Comparison of ENCODE assay signal across 10 cellular contexts in genomic region chr1:209808059-209808494, GRCh38. TPM values are rescaled to one million over a fixed set of nuclear protein-coding genes. Genes with fewer than 3 reads are reported as not detected.
DNase-seq lines count a peak whose midpoint lies in the region; ATAC-seq and TF ChIP-seq lines count a peak whose summit lies in the region.
"Had no signal": no experiment of that assay in that cellular context is flagged by ENCODE, and none has a peak within 500 bp of the region (broad histone marks: within the 10 kb centered on the region; RNA-seq: fewer than 3 reads in every experiment).

No MANE protein-coding gene starts in this region.

- TF ChIP-seq CTCF in GM10266 (IDR thresholded peaks at IDR 0.05; ENCODE audit: control insufficient read depth, insufficient read depth, low read depth, missing control alignments), result no peak

- intact Hi-C loops in naive thymus-derived CD4-positive, alpha-beta T cell (cut with micrococcal nuclease), result no loop called here
- intact Hi-C loops in activated CD4-positive, alpha-beta memory T cell treated with anti-CD3 and anti-CD28 coated beads for 36 hours (cut with micrococcal nuclease), result no loop called here

- H3K36me3 ChIP-seq in naive thymus-derived CD4-positive, alpha-beta T cell (ENCODE audit: control insufficient read depth in 2 of 3, insufficient read depth in 3 of 3, low read length in 3 of 3), result no peaks in the 10 kb centered on the region
- H3K36me3 ChIP-seq: vagina had no signal

- H3K4me1 ChIP-seq in naive thymus-derived CD4-positive, alpha-beta T cell (ENCODE audit: control insufficient read depth in 2 of 2, insufficient read depth in 2 of 2, low read length in 2 of 2), result peaks cover 0 to 6% of the 10 kb centered on the region in 2 donors

- H3K27me3 Mint-ChIP-seq in naive thymus-derived CD4-positive, alpha-beta T cell, result peaks cover 0 to 16% (median 0%) of the 10 kb centered on the region in 5 donors
- H3K27me3 Mint-ChIP-seq in activated CD4-positive, alpha-beta memory T cell treated with anti-CD3 and anti-CD28 coated beads for 36 hours, result peaks cover 5% of the 10 kb centered on the region

- CTCF ChIA-PET in naive thymus-derived CD4-positive, alpha-beta T cell (lab: Charles Lee), result interaction anchor here (0.7 to 1.6 kb wide), 2 partner anchors 14 to 1965 kb away, joined by 4 to 5 read pairs; no protein-coding TSS in a partner anchor
- CTCF ChIA-PET in activated CD4-positive, alpha-beta memory T cell treated with anti-CD3 and anti-CD28 coated beads for 36 hours (lab: Charles Lee), result interaction anchor here (5.4 kb wide), 1 partner anchor 15 kb away, joined by 52 read pairs; no protein-coding TSS in a partner anchor

- peaks cover 0 to 4% (median 0%) of the 10 kb centered on the region in 5 donors for H3K36me3 Mint-ChIP-seq in naive thymus-derived CD4-positive, alpha-beta T cell
- H3K36me3 Mint-ChIP-seq in activated CD4-positive, alpha-beta memory T cell treated with anti-CD3 and anti-CD28 coated beads for 36 hours, result no peaks in the 10 kb centered on the region
- H3K36me3 Mint-ChIP-seq: naive B cell had no signal

- H3K27ac Mint-ChIP-seq in naive thymus-derived CD4-positive, alpha-beta T cell, result no peak overlapping the region
- H3K27ac Mint-ChIP-seq in activated CD4-positive, alpha-beta memory T cell treated with anti-CD3 and anti-CD28 coated beads for 36 hours, result no peak overlapping the region

- H3K27ac ChIP-seq in naive thymus-derived CD4-positive, alpha-beta T cell (ENCODE audit: low read depth, low read length), result no peak overlapping the region
- H3K27ac ChIP-seq: vagina had no signal

- no peaks in the 10 kb centered on the region for H3K27me3 ChIP-seq in naive thymus-derived CD4-positive, alpha-beta T cell (ENCODE audit: control insufficient read depth in 2 of 2, insufficient read depth in 2 of 2, low read length in 2 of 2)
- H3K27me3 ChIP-seq: vagina had no signal

- H3K4me3 ChIP-seq in naive thymus-derived CD4-positive, alpha-beta T cell (ENCODE audit: low read length), result no peak overlapping the region
- H3K4me3 ChIP-seq: vagina had no signal

- ATAC-seq in naive thymus-derived CD4-positive, alpha-beta T cell, result no peak

- POLR2A ChIA-PET in naive thymus-derived CD4-positive, alpha-beta T cell (lab: Charles Lee), result no interaction called here
- POLR2A ChIA-PET in activated CD4-positive, alpha-beta memory T cell treated with anti-CD3 and anti-CD28 coated beads for 36 hours (lab: Charles Lee), result interaction anchor here (0.6 kb wide), 2 partner anchors 414 to 959 kb away, joined by 3 to 4 read pairs; no protein-coding TSS in a partner anchor

- DNase-seq in COLO668 (lab: John Stamatoyannopoulos, UW; ENCODE audit: unreplicated experiment) (peak; percentile 95), NCI-H1105 treated with DMSO at 0.1 percent for 48 hours (lab: John Stamatoyannopoulos, UW) (peak; percentile 64), amniotic stem cell (lab: John Stamatoyannopoulos, UW) (peak; percentile 70), iris pigment epithelial cell (ENCODE audit: low read depth) (peak; percentile 98), OCI-M2 (lab: John Stamatoyannopoulos, UW; ENCODE audit: unreplicated experiment) (no peak), GM10266 (ENCODE audit: extremely low spot score) (no peak)
- no peak for DNase-seq in naive thymus-derived CD4-positive, alpha-beta T cell
- no peak for DNase-seq in activated CD4-positive, alpha-beta memory T cell treated with anti-CD3 and anti-CD28 coated beads for 36 hours
- DNase-seq: naive B cell had no signal

- peaks cover 0 to 4% (median 0%) of the 10 kb centered on the region in 11 donors for H3K9me3 Mint-ChIP-seq in naive thymus-derived CD4-positive, alpha-beta T cell
- H3K9me3 Mint-ChIP-seq in activated CD4-positive, alpha-beta memory T cell treated with anti-CD3 and anti-CD28 coated beads for 36 hours, result no peaks in the 10 kb centered on the region
- H3K9me3 Mint-ChIP-seq: naive B cell had no signal

- H3K9me3 ChIP-seq in naive thymus-derived CD4-positive, alpha-beta T cell (ENCODE audit: control insufficient read depth in 2 of 3, low read length in 3 of 3), result no peaks in the 10 kb centered on the region
- H3K9me3 ChIP-seq: vagina had no signal

- peaks cover 0 to 12% (median 9%) of the 10 kb centered on the region in 7 donors for H3K4me1 Mint-ChIP-seq in naive thymus-derived CD4-positive, alpha-beta T cell
- H3K4me1 Mint-ChIP-seq in activated CD4-positive, alpha-beta memory T cell treated with anti-CD3 and anti-CD28 coated beads for 36 hours (ENCODE audit: low read depth), result peaks cover 9% of the 10 kb centered on the region

- H3K4me3 Mint-ChIP-seq in naive thymus-derived CD4-positive, alpha-beta T cell, result no peak overlapping the region
- no peak overlapping the region for H3K4me3 Mint-ChIP-seq in activated CD4-positive, alpha-beta memory T cell treated with anti-CD3 and anti-CD28 coated beads for 36 hours
- H3K4me3 Mint-ChIP-seq: naive B cell had no signal

RNA-seq across cellular contexts. Expression of gene IRF6, which starts 2.1 kb away (rescaled TPM):
- 1 to 10 TPM in 2 of 5 experiments, under 1 TPM in 2, not detected in 1; 0.30 to 2.3 (median 0.97) TPM for total RNA-seq in naive thymus-derived CD4-positive, alpha-beta T cell
- polyA plus RNA-seq in naive thymus-derived CD4-positive, alpha-beta T cell, result 1 to 10 TPM in 1 of 2 donors, under 1 TPM in 1; 0.41 to 1.6 TPM
- total RNA-seq in activated CD4-positive, alpha-beta memory T cell treated with anti-CD3 and anti-CD28 coated beads for 36 hours, result under 1 TPM; 0.07 to 0.31 TPM

RNA-seq across cellular contexts. Expression of gene UTP25, which starts 19.7 kb away (rescaled TPM):
- total RNA-seq in naive thymus-derived CD4-positive, alpha-beta T cell, result 10 to 100 TPM in 3 of 5 experiments, 1 to 10 TPM in 2; 6.0 to 16.3 (median 12.7) TPM
- polyA plus RNA-seq in naive thymus-derived CD4-positive, alpha-beta T cell, result 1 to 10 TPM; 3.2 to 8.0 TPM
- total RNA-seq in activated CD4-positive, alpha-beta memory T cell treated with anti-CD3 and anti-CD28 coated beads for 36 hours, result 1 to 10 TPM; 6.6 to 7.1 TPM

RNA-seq across cellular contexts. Expression of gene C1orf74, which starts 23.7 kb away (rescaled TPM):
- total RNA-seq in naive thymus-derived CD4-positive, alpha-beta T cell, result 1 to 10 TPM in 3 of 5 experiments, under 1 TPM in 2; 0.51 to 1.5 (median 1.3) TPM
- under 1 TPM; 0.31 to 0.45 TPM for polyA plus RNA-seq in naive thymus-derived CD4-positive, alpha-beta T cell
- 1 to 10 TPM; 3.5 to 3.9 TPM for total RNA-seq in activated CD4-positive, alpha-beta memory T cell treated with anti-CD3 and anti-CD28 coated beads for 36 hours

RNA-seq across cellular contexts. Expression of gene TRAF3IP3, which starts 52.2 kb away (rescaled TPM):
- 100 to 1,000 TPM; 303 to 746 (median 450) TPM for total RNA-seq in naive thymus-derived CD4-positive, alpha-beta T cell
- 100 to 1,000 TPM; 446 to 613 TPM for polyA plus RNA-seq in naive thymus-derived CD4-positive, alpha-beta T cell
- total RNA-seq in activated CD4-positive, alpha-beta memory T cell treated with anti-CD3 and anti-CD28 coated beads for 36 hours, result 100 to 1,000 TPM; 212 to 217 TPM

Comparison
In these comparisons a context has a peak if more than half of its experiments do, and no peak if none do; other contexts are left out.
1. DNase-seq: peak in COLO668 (single experiment), NCI-H1105 treated with DMSO at 0.1 percent for 48 hours (single experiment), amniotic stem cell (single experiment) and iris pigment epithelial cell (single experiment); none in OCI-M2 (single experiment), naive thymus-derived CD4-positive, alpha-beta T cell (0 of 9), GM10266 (single experiment) and activated CD4-positive, alpha-beta memory T cell treated with anti-CD3 and anti-CD28 coated beads for 36 hours (single experiment).